8 cellular contexts compared by ENCODE assay signal in genomic region chr4:127781303-127782024, GRCh38. TPM values are rescaled to one million over a fixed set of nuclear protein-coding genes. Genes with fewer than 3 reads are reported as not detected.
A peak's percentile ranks its signal among the peaks of the same experiment; 100 is the strongest.
DNase-seq lines count a peak whose midpoint lies in the region; ATAC-seq and TF ChIP-seq lines count a peak whose summit lies in the region.

No MANE protein-coding gene starts in this region.

- H3K27me3 Mint-ChIP-seq in activated T-cell treated with anti-CD3 and anti-CD28 coated beads, Interleukin-2, amount 50 U/mL, for 4 hours (ENCODE audit: low read depth), result peaks cover 69% of the 10 kb centered on the region

- H3K36me3 ChIP-seq in SK-N-MC (ENCODE audit: insufficient read depth, low read length) (no peaks in the 10 kb centered on the region), mucosa of descending colon (ENCODE audit: low read depth) (no peaks in the 10 kb centered on the region), vagina (no peaks in the 10 kb centered on the region)

- H3K4me3 Mint-ChIP-seq in activated T-cell treated with anti-CD3 and anti-CD28 coated beads, Interleukin-2, amount 50 U/mL, for 4 hours, result peak overlapping the region; percentile 76

- no peak for DNase-seq in activated T-cell treated with anti-CD3 and anti-CD28 coated beads, Interleukin-2, amount 50 U/mL, for 4 hours
- DNase-seq in activated T-cell treated with anti-CD3 and anti-CD28 coated beads for 4 hours, result no peak
- DNase-seq in SK-N-MC (ENCODE audit: low read depth, low spot score), result no peak
- DNase-seq in epidermal melanocyte (ENCODE audit: insufficient read length, low spot score), result peak; percentile 31
- DNase-seq in mucosa of descending colon, result peak in 1 of 3 donors; percentile 46
- no peak for DNase-seq in vagina (ENCODE audit: extremely low spot score in 2 of 2)
- DNase-seq in MV-4-11 (lab: John Stamatoyannopoulos, UW), result no peak

- H3K9ac ChIP-seq in SK-N-MC (ENCODE audit: insufficient read length), result peak overlapping the region; percentile 63

- H3K9me3 ChIP-seq in SK-N-MC (ENCODE audit: low read depth, low read length) (no peaks in the 10 kb centered on the region), mucosa of descending colon (no peaks in the 10 kb centered on the region), vagina (no peaks in the 10 kb centered on the region)

- H3K27me3 ChIP-seq in vagina, result no peaks in the 10 kb centered on the region

- TF ChIP-seq POLR2A in vagina (IDR thresholded peaks at IDR 0.05), result no peak

- no peaks in the 10 kb centered on the region for H3K36me3 Mint-ChIP-seq in activated T-cell treated with anti-CD3 and anti-CD28 coated beads, Interleukin-2, amount 50 U/mL, for 4 hours (ENCODE audit: insufficient read depth)

- H3K4me1 ChIP-seq in mucosa of descending colon (ENCODE audit: low read depth), result no peaks in the 10 kb centered on the region
- no peaks in the 10 kb centered on the region for H3K4me1 ChIP-seq in vagina

- peak; percentile 29 to 39 for ATAC-seq in activated T-cell treated with anti-CD3 and anti-CD28 coated beads, Interleukin-2, amount 50 U/mL, for 4 hours
- ATAC-seq in HG02938 (IDR thresholded peaks at IDR 0.05; ENCODE audit: unreplicated experiment), result peak; percentile 38
- ATAC-seq in mucosa of descending colon, result peak; percentile 73

- no peaks in the 10 kb centered on the region for H3K9me3 Mint-ChIP-seq in activated T-cell treated with anti-CD3 and anti-CD28 coated beads, Interleukin-2, amount 50 U/mL, for 4 hours

- peak overlapping the region; percentile 83 for H3K4me3 ChIP-seq in SK-N-MC
- H3K4me3 ChIP-seq in mucosa of descending colon, result peak overlapping the region; percentile 15
- peak overlapping the region; percentile 67 to 68 for H3K4me3 ChIP-seq in vagina

- H3K4me1 Mint-ChIP-seq in activated T-cell treated with anti-CD3 and anti-CD28 coated beads, Interleukin-2, amount 50 U/mL, for 4 hours (ENCODE audit: low read depth), result peaks cover 16% of the 10 kb centered on the region

- TF ChIP-seq CTCF in mucosa of descending colon (IDR thresholded peaks at IDR 0.05) (no peak), vagina (IDR thresholded peaks at IDR 0.05) (no peak)

- H3K27ac ChIP-seq in SK-N-MC (no peak overlapping the region), vagina (peak overlapping the region; percentile 80)

- intact Hi-C loops in mucosa of descending colon (cut with DNase I, micrococcal nuclease), result no loop called here
- intact Hi-C loops in vagina (cut with DNase I), result loop anchor here (5.0 kb wide), 1 partner anchor 186 kb away; the partner anchor contains the start of genes ABHD18 and MFSD8

RNA-seq across cellular contexts. Expression of gene HSPA4L, which starts 0.7 kb away (rescaled TPM):
- under 1 TPM; 0.08 to 0.30 (median 0.27) TPM for total RNA-seq in activated T-cell treated with anti-CD3 and anti-CD28 coated beads, Interleukin-2, amount 50 U/mL, for 4 hours
- 10 to 100 TPM in 1 of 3 donors, 1 to 10 TPM in 2; 2.2 to 10.2 (median 3.6) TPM for total RNA-seq in mucosa of descending colon
- total RNA-seq in vagina, result 14.2 TPM

RNA-seq across cellular contexts. Expression of gene SLC25A31, which starts 51.3 kb away (rescaled TPM):
- total RNA-seq in activated T-cell treated with anti-CD3 and anti-CD28 coated beads, Interleukin-2, amount 50 U/mL, for 4 hours, result not detected
- total RNA-seq in mucosa of descending colon, result not detected
- total RNA-seq in vagina, result not detected

Comparison
In these comparisons a context has a peak if more than half of its experiments do, and no peak if none do; other contexts are left out.
1. H3K4me3 ChIP-seq: peak in every context shown above with its lines; median percentile 83 in SK-N-MC; 68 in vagina; 15 in mucosa of descending colon.